In the genomic region with DNA sequence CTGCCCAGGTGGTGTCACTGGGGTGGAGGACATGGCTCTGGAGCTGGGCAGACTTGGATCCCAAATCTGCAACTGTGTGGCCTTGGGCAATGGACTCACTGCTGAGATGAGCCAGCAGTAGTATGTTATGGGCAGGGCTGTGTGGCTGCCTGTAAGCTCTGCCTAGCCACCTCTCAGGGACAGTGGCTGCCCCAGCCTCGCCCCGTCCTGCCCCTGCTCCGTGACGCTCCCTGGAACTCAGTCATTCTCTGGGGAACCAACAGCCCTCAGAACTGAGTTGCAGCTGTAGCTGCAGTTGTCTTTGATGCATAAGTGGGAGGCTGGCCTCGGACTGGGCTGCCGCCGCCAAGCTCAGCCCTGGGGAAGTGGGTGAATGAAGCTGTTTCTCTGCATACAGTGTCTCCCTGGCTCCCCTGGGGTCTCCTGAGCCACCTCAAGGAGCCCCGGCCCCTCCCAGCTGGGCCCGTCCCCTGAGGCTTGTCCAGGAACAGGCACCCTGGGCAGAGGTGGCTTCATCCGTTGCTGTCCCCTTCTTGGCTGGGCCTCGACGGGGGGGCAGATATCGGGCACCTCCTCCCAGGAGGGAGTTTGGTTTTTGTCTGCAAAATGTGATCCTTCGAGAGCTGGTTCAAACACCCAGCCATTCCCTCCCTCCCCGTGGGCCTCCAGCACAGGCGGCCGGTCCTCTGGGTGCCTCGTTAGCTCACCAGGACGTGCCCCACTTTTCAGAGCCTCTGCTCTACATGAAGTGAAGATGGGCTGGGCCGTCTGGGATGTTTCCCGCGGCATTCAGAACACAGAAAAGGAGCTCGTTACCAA, we compare ENCODE assay signal across 27 cellular contexts. TPM values are rescaled to one million over a fixed set of nuclear protein-coding genes. Genes with fewer than 3 reads are reported as not detected.
A peak's percentile ranks its signal among the peaks of the same experiment; 100 is the strongest.
DNase-seq lines count a peak whose midpoint lies in the region; ATAC-seq and TF ChIP-seq lines count a peak whose summit lies in the region.
"Had no signal": no experiment of that assay in that cellular context is flagged by ENCODE, and none has a peak within 500 bp of the region (broad histone marks: within the 10 kb centered on the region; RNA-seq: fewer than 3 reads in every experiment).

No MANE protein-coding gene starts in this region.

- H3K27me3 ChIP-seq in BLaER1 (peaks cover 11% of the 10 kb centered on the region), RWPE2 (ENCODE audit: insufficient read depth, poor library complexity, severe bottlenecking) (no peaks in the 10 kb centered on the region), neuronal stem cell (ENCODE audit: control insufficient read depth in 3 of 3, insufficient read depth in 3 of 3, low read depth in 1 of 3, low read length in 3 of 3) (peaks cover 0 to 43% (median 0%) of the 10 kb centered on the region in 3 experiments), prostate gland (replicated peaks; ENCODE audit: insufficient read depth) (no peaks in the 10 kb centered on the region)
- H3K27me3 ChIP-seq in naive thymus-derived CD4-positive, alpha-beta T cell (ENCODE audit: control insufficient read depth in 2 of 2, insufficient read depth in 2 of 2, low read length in 2 of 2) = peaks cover 0 to under 1% of the 10 kb centered on the region in 2 donors

- POLR2A ChIA-PET in naive thymus-derived CD4-positive, alpha-beta T cell (lab: Charles Lee) = interaction anchor here (0.5 kb wide), 1 partner anchor 14 kb away, joined by 4 read pairs; no protein-coding TSS in a partner anchor

- H2AK5ac ChIP-seq in neuronal stem cell (ENCODE audit: low read depth, low read length) = peak overlapping the region; percentile 100

- peak overlapping the region; percentile 85 for H3K4ac ChIP-seq in neuronal stem cell (ENCODE audit: low read length)

- H3K18ac ChIP-seq in neuronal stem cell (ENCODE audit: low read length) = peak overlapping the region; percentile 89

- H3K9ac ChIP-seq in BLaER1 (peak overlapping the region; percentile 21; the same call in 1 of the 2 replicates), neuronal stem cell (ENCODE audit: low read depth, low read length, poor library complexity) (peak overlapping the region; percentile 67)

- H3K9me3 Mint-ChIP-seq in naive thymus-derived CD4-positive, alpha-beta T cell = no peaks in the 10 kb centered on the region
- H3K9me3 Mint-ChIP-seq: activated naive CD8-positive, alpha-beta T cell treated with anti-CD3 and anti-CD28 coated beads, Interleukin-2, amount 10 ng/mL, durations not matched to agents 7 days and 5 days; activated T-helper 1 cell treated with anti-CD3 and anti-CD28 coated beads, Interleukin-12 subunit alpha, Interleukin-12 subunit beta, Interleukin-2, Interleukin-4 antibody, amounts not matched to agents 30 ng/mL and 10 ng/mL and 1 ng/mL, durations not matched to agents 14 hours and 24 hours and 36 hours; CD8-positive, alpha-beta memory T cell; memory B cell; stimulated activated naive B cell treated with anti-CD40 and anti-IgM and Interleukin-4, amounts not matched to agents 10 μg/mL and 1 μg/mL and 100 μg/mL, for 72 hours had no signal

- no peaks in the 10 kb centered on the region for H3K36me3 ChIP-seq in BLaER1
- H3K36me3 ChIP-seq in RWPE2 (ENCODE audit: low read depth) = no peaks in the 10 kb centered on the region
- no peaks in the 10 kb centered on the region for H3K36me3 ChIP-seq in neuronal stem cell (replicated peaks in 1 of 2; ENCODE audit: control insufficient read depth in 2 of 2, insufficient read depth in 2 of 2, low read length in 2 of 2)
- H3K36me3 ChIP-seq in naive thymus-derived CD4-positive, alpha-beta T cell (ENCODE audit: control insufficient read depth in 2 of 3, insufficient read depth in 3 of 3, low read length in 3 of 3) = no peaks in the 10 kb centered on the region
- H3K36me3 ChIP-seq in prostate gland = no peaks in the 10 kb centered on the region
- H3K36me3 ChIP-seq: transverse colon had no signal

- no peak overlapping the region for H2AFZ ChIP-seq in neuronal stem cell (ENCODE audit: low read length)
- H2AFZ ChIP-seq: hepatocyte had no signal

- H3K4me1 ChIP-seq in BLaER1 (peaks cover 98% of the 10 kb centered on the region), RWPE2 (ENCODE audit: insufficient read depth, poor library complexity, severe bottlenecking) (peaks cover 37% of the 10 kb centered on the region), neuronal stem cell (ENCODE audit: control insufficient read depth in 2 of 2, insufficient read depth in 1 of 2, low read depth in 1 of 2, low read length in 2 of 2) (peaks cover 45 to 56% of the 10 kb centered on the region in 2 donors), prostate gland (replicated peaks) (no peaks in the 10 kb centered on the region)
- no peaks in the 10 kb centered on the region for H3K4me1 ChIP-seq in naive thymus-derived CD4-positive, alpha-beta T cell (ENCODE audit: control insufficient read depth in 2 of 2, insufficient read depth in 2 of 2, low read length in 2 of 2)
- H3K4me1 ChIP-seq: transverse colon had no signal

- peak overlapping the region; percentile 76 for H3K14ac ChIP-seq in neuronal stem cell (ENCODE audit: low read length)

- peaks cover 0 to 2% (median 0%) of the 10 kb centered on the region in 7 donors for H3K4me1 Mint-ChIP-seq in naive thymus-derived CD4-positive, alpha-beta T cell
- H3K4me1 Mint-ChIP-seq: activated naive CD8-positive, alpha-beta T cell treated with anti-CD3 and anti-CD28 coated beads, Interleukin-2, amount 10 ng/mL, durations not matched to agents 7 days and 5 days; CD8-positive, alpha-beta memory T cell; IgD-negative memory B cell had no signal

- no peak overlapping the region for H3K4me3 Mint-ChIP-seq in naive thymus-derived CD4-positive, alpha-beta T cell
- H3K4me3 Mint-ChIP-seq: activated naive CD8-positive, alpha-beta T cell treated with anti-CD3 and anti-CD28 coated beads, Interleukin-2, amount 10 ng/mL, durations not matched to agents 7 days and 5 days; activated T-helper 1 cell treated with anti-CD3 and anti-CD28 coated beads, Interleukin-12 subunit alpha, Interleukin-12 subunit beta, Interleukin-2, Interleukin-4 antibody, amounts not matched to agents 30 ng/mL and 10 ng/mL and 1 ng/mL, durations not matched to agents 14 hours and 24 hours and 36 hours; IgD-negative memory B cell; memory B cell; stimulated activated naive B cell treated with anti-CD40 and anti-IgM and Interleukin-4, amounts not matched to agents 10 μg/mL and 1 μg/mL and 100 μg/mL, for 72 hours had no signal

- no peak for DNase-seq in RWPE2 (ENCODE audit: low spot score)
- DNase-seq in epithelial cell of prostate (ENCODE audit: low read depth, low spot score) = no peak
- no peak for DNase-seq in neuronal stem cell (ENCODE audit: low spot score)
- DNase-seq in GM03348 (ENCODE audit: low spot score) = no peak
- DNase-seq in naive thymus-derived CD4-positive, alpha-beta T cell = no peak
- DNase-seq in prostate gland (ENCODE audit: low spot score) = no peak
- DNase-seq in SIG-M5 (lab: John Stamatoyannopoulos, UW) = no peak
- DNase-seq: ACHN; activated CD4-positive, CD25-positive, alpha-beta regulatory T cell; activated naive CD8-positive, alpha-beta T cell treated with anti-CD3 and anti-CD28 coated beads, Interleukin-2, amount 10 ng/mL, durations not matched to agents 7 days and 5 days; CD8-positive, alpha-beta memory T cell; central memory CD4-positive, alpha-beta T cell; DMS79 treated with DMSO at 0.1 percent for 48 hours; effector memory CD4-positive, alpha-beta T cell; kidney; MV-4-11; NCI-H2029; NCI-H524; stimulated activated CD4-positive, alpha-beta T cell treated with anti-CD3 and anti-CD28 coated beads, Interleukin-15, amount 100 ng/mL, for 24 hours; stimulated activated naive B cell treated with anti-CD40 and anti-IgM and Interleukin-4, amounts not matched to agents 10 μg/mL and 1 μg/mL and 100 μg/mL, for 72 hours; T-helper 2 cell; transverse colon had no signal

- peak overlapping the region; percentile 15 for H2BK5ac ChIP-seq in neuronal stem cell (ENCODE audit: low read length)

- H4K91ac ChIP-seq in neuronal stem cell (ENCODE audit: low read depth, low read length, poor library complexity) = peak overlapping the region; percentile 72

- no peak overlapping the region for H3K4me3 ChIP-seq in BLaER1
- no peak overlapping the region for H3K4me3 ChIP-seq in RWPE2 (ENCODE audit: severe bottlenecking)
- H3K4me3 ChIP-seq in neuronal stem cell (ENCODE audit: low read length in 2 of 2) = no peak overlapping the region
- H3K4me3 ChIP-seq in naive thymus-derived CD4-positive, alpha-beta T cell (ENCODE audit: low read length) = no peak overlapping the region
- H3K4me3 ChIP-seq in prostate gland = no peak overlapping the region
- H3K4me3 ChIP-seq: hepatocyte, transverse colon had no signal

- intact Hi-C loops in naive thymus-derived CD4-positive, alpha-beta T cell (cut with micrococcal nuclease) = no loop called here
- intact Hi-C loops in prostate gland (cut with DNase I) = no loop called here

- peak overlapping the region in 1 of 9 donors; percentile 14 for H3K27ac Mint-ChIP-seq in naive thymus-derived CD4-positive, alpha-beta T cell
- H3K27ac Mint-ChIP-seq: activated naive CD8-positive, alpha-beta T cell treated with anti-CD3 and anti-CD28 coated beads, Interleukin-2, amount 10 ng/mL, durations not matched to agents 7 days and 5 days; activated T-helper 1 cell treated with anti-CD3 and anti-CD28 coated beads, Interleukin-12 subunit alpha, Interleukin-12 subunit beta, Interleukin-2, Interleukin-4 antibody, amounts not matched to agents 30 ng/mL and 10 ng/mL and 1 ng/mL, durations not matched to agents 14 hours and 24 hours and 36 hours; IgD-negative memory B cell; memory B cell; stimulated activated naive B cell treated with anti-CD40 and anti-IgM and Interleukin-4, amounts not matched to agents 10 μg/mL and 1 μg/mL and 100 μg/mL, for 72 hours had no signal

- H3K9me3 ChIP-seq in BLaER1 (no peaks in the 10 kb centered on the region), RWPE2 (ENCODE audit: severe bottlenecking) (no peaks in the 10 kb centered on the region), neuronal stem cell (replicated peaks in 1 of 2; ENCODE audit: control insufficient read depth in 2 of 2, insufficient read depth in 1 of 2, low read depth in 1 of 2, low read length in 2 of 2) (no peaks in the 10 kb centered on the region), prostate gland (no peaks in the 10 kb centered on the region)
- H3K9me3 ChIP-seq in naive thymus-derived CD4-positive, alpha-beta T cell (ENCODE audit: control insufficient read depth in 2 of 3, low read length in 3 of 3) = no peaks in the 10 kb centered on the region
- H3K9me3 ChIP-seq: transverse colon had no signal

- H2BK120ac ChIP-seq in neuronal stem cell (ENCODE audit: low read depth, low read length) = peak overlapping the region; percentile 10

- H3K27me3 Mint-ChIP-seq in naive thymus-derived CD4-positive, alpha-beta T cell = peaks cover 0 to 5% (median 4%) of the 10 kb centered on the region in 5 donors

- H3K36me3 Mint-ChIP-seq in naive thymus-derived CD4-positive, alpha-beta T cell = no peaks in the 10 kb centered on the region
- H3K36me3 Mint-ChIP-seq: activated naive CD8-positive, alpha-beta T cell treated with anti-CD3 and anti-CD28 coated beads, Interleukin-2, amount 10 ng/mL, durations not matched to agents 7 days and 5 days; CD8-positive, alpha-beta memory T cell; IgD-negative memory B cell; memory B cell; stimulated activated naive B cell treated with anti-CD40 and anti-IgM and Interleukin-4, amounts not matched to agents 10 μg/mL and 1 μg/mL and 100 μg/mL, for 72 hours had no signal

- H3K23ac ChIP-seq in neuronal stem cell (ENCODE audit: low read depth, low read length, poor library complexity) = peak overlapping the region; percentile 44

- ATAC-seq in RWPE2 (ENCODE audit: low read depth) = peak; percentile 19; the same call in 2 of the 3 replicates
- ATAC-seq in naive thymus-derived CD4-positive, alpha-beta T cell = no peak
- ATAC-seq: stimulated activated naive B cell treated with anti-CD40 and anti-IgM and Interleukin-4, amounts not matched to agents 10 μg/mL and 1 μg/mL and 100 μg/mL, for 72 hours had no signal

- H4K8ac ChIP-seq in neuronal stem cell (ENCODE audit: low read depth, low read length) = no peak overlapping the region

- H3K27ac ChIP-seq in BLaER1 (peak overlapping the region; percentile 73), RWPE2 (ENCODE audit: poor library complexity, severe bottlenecking) (peak overlapping the region; percentile 75), epithelial cell of prostate (peak overlapping the region; percentile 60), neuronal stem cell (replicated peaks; ENCODE audit: low read length) (peak overlapping the region; percentile 36), prostate gland (no peak overlapping the region)
- H3K27ac ChIP-seq in naive thymus-derived CD4-positive, alpha-beta T cell (ENCODE audit: low read depth, low read length) = no peak overlapping the region
- H3K27ac ChIP-seq: hepatocyte, transverse colon had no signal

- H3K4me2 ChIP-seq in BLaER1 = peak overlapping the region; percentile 94
- H3K4me2 ChIP-seq in neuronal stem cell (ENCODE audit: insufficient read depth, low read length, poor library complexity, severe bottlenecking) = no peak overlapping the region
- H3K4me2 ChIP-seq: hepatocyte had no signal

- H2BK15ac ChIP-seq in neuronal stem cell (ENCODE audit: low read length) = peak overlapping the region; percentile 93

- no peak for TF ChIP-seq POLR2A in prostate gland (IDR thresholded peaks at IDR 0.05)

- TF ChIP-seq CTCF in RWPE2 (IDR thresholded peaks at IDR 0.05; ENCODE audit: poor library complexity, severe bottlenecking) (no peak), prostate gland (IDR thresholded peaks at IDR 0.05) (no peak)

- H3K79me1 ChIP-seq in neuronal stem cell (ENCODE audit: low read depth, low read length) = peaks cover 3% of the 10 kb centered on the region

- no CpG with 5 or more reads among the region's 23 CpGs for WGBS in neuronal stem cell (ENCODE audit: extremely low coverage in 2 of 2, insufficient read length in 2 of 2, insufficient replicate concordance in 1 of 2), 2 donors
- 77% methylated on average over 23 of the region's 23 CpGs for WGBS in prostate gland

- CTCF ChIA-PET in naive thymus-derived CD4-positive, alpha-beta T cell (lab: Charles Lee) = no interaction called here

- peak overlapping the region; percentile 47 for H2BK12ac ChIP-seq in neuronal stem cell (ENCODE audit: low read length)

- peaks cover 2% of the 10 kb centered on the region; the same call in 1 of the 2 replicates for H4K20me1 ChIP-seq in BLaER1

RNA-seq across cellular contexts. Expression of a gene that starts 26.2 kb away (rescaled TPM):
- 4.2 TPM for polyA plus RNA-seq in neuronal stem cell (2013, experiment 1 of 2)
- 4.0 TPM for polyA plus RNA-seq in neuronal stem cell (2013, experiment 2 of 2)
- 10 to 100 TPM; 10.1 to 37.4 (median 18.4) TPM for total RNA-seq in naive thymus-derived CD4-positive, alpha-beta T cell
- 1 to 10 TPM in 1 of 2 donors, under 1 TPM in 1; 0.11 to 1.5 TPM for polyA plus RNA-seq in naive thymus-derived CD4-positive, alpha-beta T cell
- total RNA-seq in prostate gland = 10 to 100 TPM; 29.8 to 41.0 TPM

RNA-seq across cellular contexts. Expression of a gene that starts 37.5 kb away (rescaled TPM):
- 12.4 TPM for polyA plus RNA-seq in neuronal stem cell (2013, experiment 1 of 2)
- 12.5 TPM for polyA plus RNA-seq in neuronal stem cell (2013, experiment 2 of 2)
- total RNA-seq in naive thymus-derived CD4-positive, alpha-beta T cell = 10 to 100 TPM in 4 of 5 experiments, 1 to 10 TPM in 1; 8.7 to 14.9 (median 12.3) TPM
- 10 to 100 TPM in 1 of 2 donors, 1 to 10 TPM in 1; 9.1 to 10.4 TPM for polyA plus RNA-seq in naive thymus-derived CD4-positive, alpha-beta T cell
- total RNA-seq in prostate gland = 10 to 100 TPM; 38.3 to 49.9 TPM

RNA-seq across cellular contexts. Expression of a gene that starts 58.2 kb away (rescaled TPM):
- polyA plus RNA-seq in neuronal stem cell (2013, experiment 1 of 2) = 63.2 TPM
- polyA plus RNA-seq in neuronal stem cell (2013, experiment 2 of 2) = 64.3 TPM
- 100 to 1,000 TPM in 3 of 5 experiments, 10 to 100 TPM in 2; 71.0 to 150 (median 136) TPM for total RNA-seq in naive thymus-derived CD4-positive, alpha-beta T cell
- polyA plus RNA-seq in naive thymus-derived CD4-positive, alpha-beta T cell = 100 to 1,000 TPM; 110 to 116 TPM
- 10 to 100 TPM; 86.1 to 97.0 TPM for total RNA-seq in prostate gland

RNA-seq across cellular contexts. Expression of a gene that starts 58.5 kb away (rescaled TPM):
- 7.1 TPM for polyA plus RNA-seq in neuronal stem cell (2013, experiment 1 of 2)
- polyA plus RNA-seq in neuronal stem cell (2013, experiment 2 of 2) = 7.9 TPM
- 10 to 100 TPM in 3 of 5 experiments, 1 to 10 TPM in 2; 8.5 to 16.4 (median 11.2) TPM for total RNA-seq in naive thymus-derived CD4-positive, alpha-beta T cell
- polyA plus RNA-seq in naive thymus-derived CD4-positive, alpha-beta T cell = 1 to 10 TPM; 5.0 to 5.3 TPM
- 10 to 100 TPM; 18.6 to 21.0 TPM for total RNA-seq in prostate gland

Comparison
In these comparisons a context has a peak if more than half of its experiments do, and no peak if none do; other contexts are left out.
1. H3K27ac ChIP-seq: peak in BLaER1 (single experiment), RWPE2 (single experiment), epithelial cell of prostate (single experiment) and neuronal stem cell (single experiment); none in naive thymus-derived CD4-positive, alpha-beta T cell (single experiment) and prostate gland (0 of 2).